1 cellular context compared by ENCODE assay signal in genomic region chr10:14071956-14072355, GRCh38.
TF ChIP-seq lines count a peak whose summit lies in the region.

No MANE protein-coding gene starts in this region.

TF ChIP-seq in IMR-90, 13 proteins besides CTCF, POLR2A, EP300 and RAD21 (continued from another document):
- TF ChIP-seq, protein P1, sequence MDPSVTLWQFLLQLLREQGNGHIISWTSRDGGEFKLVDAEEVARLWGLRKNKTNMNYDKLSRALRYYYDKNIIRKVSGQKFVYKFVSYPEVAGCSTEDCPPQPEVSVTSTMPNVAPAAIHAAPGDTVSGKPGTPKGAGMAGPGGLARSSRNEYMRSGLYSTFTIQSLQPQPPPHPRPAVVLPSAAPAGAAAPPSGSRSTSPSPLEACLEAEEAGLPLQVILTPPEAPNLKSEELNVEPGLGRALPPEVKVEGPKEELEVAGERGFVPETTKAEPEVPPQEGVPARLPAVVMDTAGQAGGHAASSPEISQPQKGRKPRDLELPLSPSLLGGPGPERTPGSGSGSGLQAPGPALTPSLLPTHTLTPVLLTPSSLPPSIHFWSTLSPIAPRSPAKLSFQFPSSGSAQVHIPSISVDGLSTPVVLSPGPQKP (IDR thresholded peaks at IDR 0.05; ENCODE audit: borderline replicate concordance, low read depth, low read length): no peak
- TF ChIP-seq BHLHE40 (IDR thresholded peaks at IDR 0.05; ENCODE audit: low read depth, low read length) (no peak), RCOR1 (IDR thresholded peaks at IDR 0.05; ENCODE audit: insufficient replicate concordance, low read length) (no peak), USF2 (IDR thresholded peaks at IDR 0.05; ENCODE audit: low read depth, low read length) (no peak), SMC3 (IDR thresholded peaks at IDR 0.05; ENCODE audit: low read depth, low read length) (no peak), FOS (IDR thresholded peaks at IDR 0.05; ENCODE audit: low read depth, low read length) (no peak)
